In the genomic region with DNA sequence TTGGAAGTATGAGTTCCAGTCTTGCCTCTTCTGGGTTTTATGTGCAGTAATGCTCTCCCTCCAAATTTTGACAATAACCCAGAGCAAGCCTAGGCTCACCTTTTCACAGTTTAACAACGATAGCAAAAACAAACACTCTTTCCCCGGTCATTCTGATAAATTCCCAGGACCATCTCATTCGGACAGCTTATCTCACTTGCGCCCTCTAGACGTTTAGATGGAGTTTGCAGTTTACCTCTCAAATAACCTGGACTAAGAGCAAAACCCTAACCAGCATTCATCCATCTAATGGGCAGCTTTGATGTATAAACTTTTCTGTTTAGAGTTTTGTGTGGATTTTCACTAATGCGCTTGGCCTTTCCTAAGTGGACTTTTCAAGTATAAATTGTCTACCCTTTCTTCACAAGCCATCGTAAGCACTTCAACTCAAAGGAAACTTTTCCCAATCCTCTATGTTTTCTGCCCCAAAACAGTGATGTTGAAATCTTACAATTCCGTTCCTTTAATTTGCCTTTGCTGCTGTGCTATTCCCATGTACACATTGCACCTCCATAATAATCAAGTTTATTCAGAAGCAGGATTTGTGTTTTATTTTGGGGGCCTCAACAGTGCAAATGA, we compare ENCODE assay signal across 8 cellular contexts.
A peak's percentile ranks its signal among the peaks of the same experiment; 100 is the strongest.
DNase-seq lines count a peak whose midpoint lies in the region; ATAC-seq and TF ChIP-seq lines count a peak whose summit lies in the region.

No MANE protein-coding gene starts in this region.

- H3K27ac ChIP-seq in suprapubic skin: no peak overlapping the region

- TF ChIP-seq CTCF in kidney epithelial cell (IDR thresholded peaks at IDR 0.05; ENCODE audit: insufficient read depth, low read length, poor library complexity, severe bottlenecking) (peak; percentile 56), suprapubic skin (IDR thresholded peaks at IDR 0.05) (peak in 1 of 2 donors; percentile 17)

- ATAC-seq in HG03039 (IDR thresholded peaks at IDR 0.05; ENCODE audit: unreplicated experiment): peak; percentile 56

- H3K36me3 ChIP-seq in kidney epithelial cell (ENCODE audit: control insufficient read depth, insufficient read depth, low read length) (no peaks in the 10 kb centered on the region), suprapubic skin (no peaks in the 10 kb centered on the region)

- DNase-seq in ELF-1 (ENCODE audit: low read depth, low spot score) (peak; percentile 39), SW480 (ENCODE audit: low spot score) (peak; percentile 41), kidney epithelial cell (ENCODE audit: low read depth) (no peak), NCI-H128 (lab: John Stamatoyannopoulos, UW; ENCODE audit: unreplicated experiment) (no peak), suprapubic skin (ENCODE audit: low spot score in 2 of 2) (no peak), UCSD-AML1 (lab: John Stamatoyannopoulos, UW; ENCODE audit: unreplicated experiment) (no peak), NK-92 (lab: John Stamatoyannopoulos, UW; ENCODE audit: unreplicated experiment) (no peak)

- H3K27me3 ChIP-seq in kidney epithelial cell (ENCODE audit: control insufficient read depth, insufficient read depth, low read length) (no peaks in the 10 kb centered on the region), suprapubic skin (no peaks in the 10 kb centered on the region)

- H3K9me3 ChIP-seq in suprapubic skin: no peaks in the 10 kb centered on the region

- H3K4me3 ChIP-seq in kidney epithelial cell (ENCODE audit: low read depth, low read length): no peak overlapping the region
- H3K4me3 ChIP-seq in suprapubic skin: no peak overlapping the region

- 65% methylated on average over 8 of the region's 8 CpGs for WGBS in suprapubic skin

- TF ChIP-seq EP300 in suprapubic skin (IDR thresholded peaks at IDR 0.05): no peak

- no peak for TF ChIP-seq POLR2A in suprapubic skin (IDR thresholded peaks at IDR 0.05)

- H3K4me1 ChIP-seq in suprapubic skin: no peaks in the 10 kb centered on the region

Comparison
In these comparisons a context has a peak if more than half of its experiments do, and no peak if none do; other contexts are left out.
1. DNase-seq: peak in ELF-1 (single experiment) and SW480 (single experiment); none in kidney epithelial cell (single experiment), NCI-H128 (single experiment), suprapubic skin (0 of 2), UCSD-AML1 (single experiment) and NK-92 (single experiment).